8 cellular contexts compared by ENCODE assay signal in the genomic region with DNA sequence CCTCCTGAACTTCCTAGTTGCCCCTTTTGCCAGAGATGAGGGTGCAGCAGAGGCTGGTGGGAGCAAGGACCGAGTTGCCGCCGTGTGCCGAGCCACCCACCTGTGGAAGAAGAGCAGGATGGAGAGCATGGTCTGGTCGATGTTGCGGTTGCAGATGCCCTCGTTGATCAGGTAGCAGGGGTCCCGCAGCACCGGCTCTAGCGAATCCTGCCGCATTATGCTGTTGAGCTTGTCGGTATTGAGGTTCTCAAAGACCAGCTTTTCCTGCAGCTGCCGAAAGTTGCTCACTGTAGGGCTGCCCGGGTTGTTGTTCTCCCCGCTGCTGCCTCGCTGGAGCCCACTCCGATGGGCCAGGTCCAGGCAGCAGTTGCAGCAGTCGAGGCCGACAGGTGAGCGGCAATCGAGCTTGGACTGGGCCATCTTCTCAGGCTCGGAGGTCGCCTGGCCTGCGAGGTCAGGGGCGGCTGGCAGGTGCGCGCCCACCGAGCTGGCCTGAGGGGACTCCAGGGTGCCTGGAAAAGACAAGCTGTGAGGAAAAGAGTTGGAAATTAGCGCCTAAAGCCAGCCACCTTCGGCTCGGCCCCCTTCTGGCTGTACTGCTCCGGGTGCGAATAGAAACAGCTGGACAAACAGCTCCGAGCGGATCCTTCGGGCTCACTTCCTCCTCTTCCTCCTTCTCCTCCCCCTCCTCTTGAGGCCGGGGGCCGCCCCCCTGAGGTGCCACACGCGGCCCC. TPM values are rescaled to one million over a fixed set of nuclear protein-coding genes. Genes with fewer than 3 reads are reported as not detected.
A peak's percentile ranks its signal among the peaks of the same experiment; 100 is the strongest.
DNase-seq lines count a peak whose midpoint lies in the region; TF ChIP-seq lines count a peak whose summit lies in the region.

No MANE protein-coding gene starts in this region.

- DNase-seq in cardiac muscle cell (ENCODE audit: low read depth in 1 of 2, low spot score in 1 of 2) (no peak), cardiac septum (ENCODE audit: low spot score) (no peak), choroid plexus epithelial cell (ENCODE audit: low read depth) (no peak), pons (ENCODE audit: low spot score) (no peak), H4 (ENCODE audit: low spot score) (no peak), NCI-H2171 (lab: John Stamatoyannopoulos, UW) (no peak)

- H3K9me3 ChIP-seq in cardiac muscle cell (ENCODE audit: low read depth) (no peaks in the 10 kb centered on the region), Loucy (ENCODE audit: insufficient read depth, low read depth, low read length) (no peaks in the 10 kb centered on the region), muscle layer of colon (ENCODE audit: low read length) (no peaks in the 10 kb centered on the region)

- H3K36me3 ChIP-seq in cardiac muscle cell (no peaks in the 10 kb centered on the region), Loucy (ENCODE audit: insufficient read depth, low read length) (no peaks in the 10 kb centered on the region), muscle layer of colon (ENCODE audit: insufficient read depth, low read length) (no peaks in the 10 kb centered on the region)

- TF ChIP-seq CTCF in cardiac muscle cell (IDR thresholded peaks at IDR 0.05; ENCODE audit: low read depth, low read length) (no peak), Loucy (conservative IDR thresholded peaks at IDR 0.05; ENCODE audit: low read length) (no peak), choroid plexus epithelial cell (conservative IDR thresholded peaks at IDR 0.05; ENCODE audit: low read depth, low read length) (peak; percentile 19)

- H4K20me1 ChIP-seq in Loucy (ENCODE audit: insufficient read depth, low read length, poor library complexity, severe bottlenecking), result peaks cover 4% of the 10 kb centered on the region

- H3K9me2 ChIP-seq in Loucy (replicated peaks; ENCODE audit: low read depth, low read length), result no peaks in the 10 kb centered on the region

- H3K4me2 ChIP-seq in Loucy (ENCODE audit: low read depth, low read length, poor library complexity, severe bottlenecking), result peak overlapping the region; percentile 97

- H3K4me3 ChIP-seq in cardiac muscle cell (peak overlapping the region; percentile 36), Loucy (ENCODE audit: low read length, poor library complexity, severe bottlenecking) (peak overlapping the region; percentile 87), choroid plexus epithelial cell (ENCODE audit: low read depth, low read length) (peak overlapping the region; percentile 58), muscle layer of colon (ENCODE audit: low read depth in 1 of 2, low read length in 2 of 2) (peak overlapping the region; percentile 44 to 58)

- intact Hi-C loops in cardiac septum (cut with DNase I), result loop anchor here (1.0 to 10.0 kb wide), 7 partner anchors 26 to 780 kb away; no protein-coding TSS in a partner anchor

- peaks cover 54% of the 10 kb centered on the region for H3K79me2 ChIP-seq in Loucy (ENCODE audit: insufficient read depth, low read length)

- H3K27me3 ChIP-seq in cardiac muscle cell (no peaks in the 10 kb centered on the region), Loucy (ENCODE audit: insufficient read depth, low read length, poor library complexity, severe bottlenecking) (no peaks in the 10 kb centered on the region), muscle layer of colon (ENCODE audit: control insufficient read depth in 1 of 2, insufficient read depth in 2 of 2, low read length in 2 of 2) (peaks cover 0 to 29% of the 10 kb centered on the region in 2 donors)

- H3K9ac ChIP-seq in Loucy (ENCODE audit: low read depth, low read length, poor library complexity, severe bottlenecking) (peak overlapping the region; percentile 89), muscle layer of colon (ENCODE audit: low read length) (no peak overlapping the region)

- no peak overlapping the region for H3K27ac ChIP-seq in cardiac muscle cell
- peak overlapping the region; percentile 47 for H3K27ac ChIP-seq in muscle layer of colon (ENCODE audit: low read depth, low read length)

- H2AFZ ChIP-seq in Loucy (ENCODE audit: low read length), result peak overlapping the region; percentile 81

- H3K4me1 ChIP-seq in cardiac muscle cell (ENCODE audit: low read depth) (peaks cover 18% of the 10 kb centered on the region), Loucy (ENCODE audit: insufficient read depth, low read length, poor library complexity, severe bottlenecking) (peaks cover 37% of the 10 kb centered on the region), muscle layer of colon (ENCODE audit: insufficient read depth, low read length) (no peaks in the 10 kb centered on the region)

- H3F3A ChIP-seq in Loucy (ENCODE audit: low read depth), result no peaks in the 10 kb centered on the region

RNA-seq across cellular contexts. Expression of a gene that starts 0.4 kb away (rescaled TPM):
- total RNA-seq in cardiac muscle cell (297 and 320 TPM in 2 replicates), cardiac septum (33.0 TPM)
- polyA plus RNA-seq in cardiac muscle cell, result 235 and 253 TPM in 2 replicates
- total RNA-seq in H4 (2014; rRNA removed; shearing (Covaris generic)), result 20.5 and 22.0 TPM in 2 replicates

RNA-seq across cellular contexts. Expression of a gene that starts 2.4 kb away (rescaled TPM):
- total RNA-seq in cardiac muscle cell (0.11 TPM in 1 of 2 replicates, not detected in the other), cardiac septum (not detected)
- polyA plus RNA-seq in cardiac muscle cell, result 0.11 and 0.16 TPM in 2 replicates
- total RNA-seq in H4 (2014; rRNA removed; shearing (Covaris generic)), result not detected in 2 replicates

RNA-seq across cellular contexts. Expression of a gene that starts 50.5 kb away (rescaled TPM):
- total RNA-seq in cardiac muscle cell (23.9 and 30.0 TPM in 2 replicates), cardiac septum (5.6 TPM)
- polyA plus RNA-seq in cardiac muscle cell, result 9.9 and 13.9 TPM in 2 replicates
- 13.4 and 14.2 TPM in 2 replicates for total RNA-seq in H4 (2014; rRNA removed; shearing (Covaris generic))

Comparison
In these comparisons a context has a peak if more than half of its experiments do, and no peak if none do; other contexts are left out.
1. H3K4me3 ChIP-seq: peak in every context shown above with its lines; median percentile 87 in Loucy; 58 in choroid plexus epithelial cell; 51 in muscle layer of colon; 36 in cardiac muscle cell.